Comparison of ENCODE assay signal across 20 cellular contexts in the genomic region with DNA sequence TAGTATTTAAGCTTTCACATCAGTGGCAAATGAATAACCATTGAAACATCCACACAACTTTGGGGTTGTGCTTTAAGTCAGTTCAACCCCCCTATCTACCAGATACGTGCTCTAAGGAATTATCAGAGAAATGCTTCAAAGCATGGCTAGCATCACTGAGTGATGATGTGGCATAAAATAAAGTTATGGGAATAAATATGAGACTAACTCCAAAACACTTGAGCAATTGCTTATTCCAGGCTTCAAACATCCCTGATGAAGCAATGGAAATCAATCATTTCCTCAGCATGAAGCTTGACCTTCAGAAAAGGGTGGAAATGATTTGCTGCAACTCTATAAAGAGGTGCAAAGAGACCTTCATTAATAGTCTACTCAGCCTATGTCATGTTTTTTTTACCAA.
"Had no signal": no experiment of that assay in that cellular context is flagged by ENCODE, and none has a peak within 500 bp of the region (broad histone marks: within the 10 kb centered on the region; RNA-seq: fewer than 3 reads in every experiment).

No MANE protein-coding gene starts in this region.

- H3K9me3 ChIP-seq: lower lobe of right lung, thoracic aorta, upper lobe of left lung had no signal

- H3K36me3 ChIP-seq: lower lobe of right lung, thoracic aorta, upper lobe of left lung had no signal

- ATAC-seq: activated CD8-positive, alpha-beta memory T cell treated with anti-CD3 and anti-CD28 coated beads, Interleukin-2, amount 10 ng/mL, durations not matched to agents 7 days and 5 days; lower lobe of right lung; natural killer cell; sciatic nerve; stimulated activated memory B cell treated with anti-CD40 and anti-IgM and Interleukin-4, amounts not matched to agents 10 μg/mL and 1 μg/mL and 100 μg/mL, for 72 hours; T-cell had no signal

- H3K9me3 Mint-ChIP-seq: activated B cell treated with CpG ODN at 0.5 μM for 24 hours; activated CD4-positive, alpha-beta memory T cell treated with anti-CD3 and anti-CD28 coated beads, Interleukin-2, amount 10 ng/mL, durations not matched to agents 7 days and 5 days; stimulated activated memory B cell treated with anti-CD40 and anti-IgM and Interleukin-4, amounts not matched to agents 10 μg/mL and 1 μg/mL and 100 μg/mL, for 72 hours had no signal

- H3K4me1 ChIP-seq: lower lobe of right lung, parathyroid adenoma, upper lobe of left lung had no signal

- H3K27ac ChIP-seq: coronary artery, lower lobe of right lung, parathyroid adenoma, thoracic aorta, upper lobe of left lung had no signal

- DNase-seq: activated B cell treated with CpG ODN at 0.5 μM for 24 hours; activated CD4-positive, alpha-beta memory T cell treated with anti-CD3 and anti-CD28 coated beads, Interleukin-2, amount 10 ng/mL, durations not matched to agents 7 days and 5 days; activated CD4-positive, alpha-beta T cell treated with anti-CD3 and anti-CD28 coated beads for 4 hours; activated CD8-positive, alpha-beta memory T cell treated with anti-CD3 and anti-CD28 coated beads, Interleukin-2, amount 10 ng/mL, durations not matched to agents 7 days and 5 days; amygdala; hippocampal formation; islet precursor cell; lower lobe of right lung; natural killer cell; stimulated activated CD4-positive, alpha-beta T cell treated with anti-CD3 and anti-CD28 coated beads, Interleukin-4, amount 100 ng/mL, for 4 hours; T-cell; upper lobe of left lung had no signal

- H3K27me3 Mint-ChIP-seq: activated B cell treated with CpG ODN at 0.5 μM for 24 hours; activated CD4-positive, alpha-beta memory T cell treated with anti-CD3 and anti-CD28 coated beads, Interleukin-2, amount 10 ng/mL, durations not matched to agents 7 days and 5 days; activated CD8-positive, alpha-beta memory T cell treated with anti-CD3 and anti-CD28 coated beads, Interleukin-2, amount 10 ng/mL, durations not matched to agents 7 days and 5 days; activated naive CD8-positive, alpha-beta T cell; brain; central memory CD8-positive, alpha-beta T cell; stimulated activated memory B cell treated with anti-CD40 and anti-IgM and Interleukin-4, amounts not matched to agents 10 μg/mL and 1 μg/mL and 100 μg/mL, for 72 hours; T-cell had no signal

- H3K4me3 ChIP-seq: coronary artery, lower lobe of right lung, thoracic aorta, upper lobe of left lung had no signal

- H2AFZ ChIP-seq: parathyroid adenoma had no signal

- H3K4me3 Mint-ChIP-seq: activated B cell treated with CpG ODN at 0.5 μM for 24 hours; activated CD4-positive, alpha-beta memory T cell treated with anti-CD3 and anti-CD28 coated beads, Interleukin-2, amount 10 ng/mL, durations not matched to agents 7 days and 5 days; activated CD8-positive, alpha-beta memory T cell treated with anti-CD3 and anti-CD28 coated beads, Interleukin-2, amount 10 ng/mL, durations not matched to agents 7 days and 5 days; activated naive CD8-positive, alpha-beta T cell; brain; central memory CD8-positive, alpha-beta T cell; natural killer cell; stimulated activated memory B cell treated with anti-CD40 and anti-IgM and Interleukin-4, amounts not matched to agents 10 μg/mL and 1 μg/mL and 100 μg/mL, for 72 hours; T-cell had no signal

- H3K4me1 Mint-ChIP-seq: activated B cell treated with CpG ODN at 0.5 μM for 24 hours; brain; central memory CD8-positive, alpha-beta T cell; natural killer cell; stimulated activated memory B cell treated with anti-CD40 and anti-IgM and Interleukin-4, amounts not matched to agents 10 μg/mL and 1 μg/mL and 100 μg/mL, for 72 hours had no signal

- H3K27me3 ChIP-seq: upper lobe of left lung had no signal

- H3K27ac Mint-ChIP-seq: activated B cell treated with CpG ODN at 0.5 μM for 24 hours; activated CD4-positive, alpha-beta memory T cell treated with anti-CD3 and anti-CD28 coated beads, Interleukin-2, amount 10 ng/mL, durations not matched to agents 7 days and 5 days; activated CD8-positive, alpha-beta memory T cell treated with anti-CD3 and anti-CD28 coated beads, Interleukin-2, amount 10 ng/mL, durations not matched to agents 7 days and 5 days; activated naive CD8-positive, alpha-beta T cell; brain; natural killer cell; stimulated activated memory B cell treated with anti-CD40 and anti-IgM and Interleukin-4, amounts not matched to agents 10 μg/mL and 1 μg/mL and 100 μg/mL, for 72 hours; T-cell had no signal

- H3K79me2 ChIP-seq: parathyroid adenoma had no signal

- H3K36me3 Mint-ChIP-seq: activated CD8-positive, alpha-beta memory T cell treated with anti-CD3 and anti-CD28 coated beads, Interleukin-2, amount 10 ng/mL, durations not matched to agents 7 days and 5 days; activated naive CD8-positive, alpha-beta T cell; brain; natural killer cell; stimulated activated memory B cell treated with anti-CD40 and anti-IgM and Interleukin-4, amounts not matched to agents 10 μg/mL and 1 μg/mL and 100 μg/mL, for 72 hours; T-cell had no signal
